ENCODE assay signal across 8 cellular contexts in the genomic region with DNA sequence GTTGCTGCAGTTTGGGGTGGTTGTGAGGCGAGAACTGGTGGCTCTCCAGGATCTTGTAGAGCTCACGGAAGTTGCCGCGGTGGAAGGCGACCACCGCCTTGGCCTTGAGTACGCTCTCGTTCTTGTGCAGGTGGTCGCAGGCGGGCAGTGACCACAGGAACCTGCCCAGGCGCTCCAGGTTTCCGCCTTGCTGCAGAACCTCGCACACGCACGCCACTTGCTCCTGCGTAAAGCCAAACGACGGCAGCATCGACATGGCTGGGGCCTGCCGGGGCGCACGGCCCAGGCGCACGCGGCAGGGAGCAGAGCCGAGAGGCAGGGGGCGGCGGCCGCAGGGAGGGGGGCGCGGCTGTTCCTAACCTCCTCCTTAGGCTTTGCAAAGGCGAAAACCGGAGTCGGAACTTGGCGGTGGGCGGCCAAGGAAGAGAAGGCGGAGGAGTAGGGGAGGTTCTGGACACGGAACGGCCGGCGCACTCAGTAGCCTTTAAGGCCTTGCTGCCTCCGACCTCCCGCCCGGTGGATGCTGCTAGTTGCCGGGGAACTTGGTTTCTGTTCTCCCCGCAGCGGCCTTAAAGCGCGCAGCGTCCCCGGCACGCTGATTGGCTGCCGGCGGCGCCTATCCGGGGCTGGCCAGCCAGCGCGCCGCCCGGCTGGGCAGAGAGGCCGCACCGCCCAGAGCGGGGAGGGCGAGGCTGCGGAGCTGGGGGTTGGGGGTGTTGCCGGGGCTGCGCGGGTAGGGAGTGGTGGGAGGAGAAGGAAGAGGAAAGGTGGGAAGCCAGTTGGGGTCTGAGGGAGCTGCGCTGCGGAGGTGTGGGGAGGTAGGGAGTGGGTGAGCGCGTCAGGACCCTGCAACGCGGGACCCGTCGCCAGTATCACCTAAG. TPM values are rescaled to one million over a fixed set of nuclear protein-coding genes. Genes with fewer than 3 reads are reported as not detected.
DNase-seq lines count a peak whose midpoint lies in the region; ATAC-seq, FAIRE-seq and TF ChIP-seq lines count a peak whose summit lies in the region.

A gene (minus strand): TSS at position 544 of the 881 bp plus-strand sequence. CDS start 288 bp downstream, at position 256.

- no peaks in the 10 kb centered on the region for H3K9me3 ChIP-seq in iPS DF 6.9 (ENCODE audit: control insufficient read depth, insufficient read depth, low read length)

- in situ Hi-C loops in astrocyte of the spinal cord (cut with HindIII; ENCODE audit: low sequenced_read_pairs) = loop anchor here (25.0 kb wide), 1 partner anchor 388 kb away; no protein-coding TSS in a partner anchor

- no peak within 1 kb of the TSS for H3K27ac ChIP-seq in iPS DF 6.9 (ENCODE audit: low read length)

- peaks cover 6% of the 10 kb centered on the region for H3K4me1 ChIP-seq in iPS DF 6.9 (ENCODE audit: control insufficient read depth, insufficient read depth, low read length)

- ATAC-seq in GM18861 (IDR thresholded peaks at IDR 0.05; ENCODE audit: unreplicated experiment) = peak; percentile 64

- no peak for TF ChIP-seq POLR2A in GM12892 (IDR thresholded peaks at IDR 0.05; ENCODE audit: low read depth, low read length)

- H3K36me3 ChIP-seq in iPS DF 6.9 (ENCODE audit: control insufficient read depth, insufficient read depth, low read length) = no peaks in the 10 kb centered on the region

- DNase-seq in AG08396 (ENCODE audit: low spot score) = peak; percentile 98
- peak; percentile 57 for DNase-seq in HS-5 (ENCODE audit: low read depth)
- DNase-seq in NCI-H82 treated with DMSO at 0.1 percent for 48 hours (lab: John Stamatoyannopoulos, UW; ENCODE audit: unreplicated experiment) = peak; percentile 53
- DNase-seq in astrocyte of the spinal cord (ENCODE audit: low read depth, low spot score) = peak; percentile 95
- no peak for DNase-seq in iPS DF 6.9 (ENCODE audit: low read depth, low spot score)
- DNase-seq in retinal pigment epithelial cell (ENCODE audit: low read depth) = peak; percentile 34
- DNase-seq in GM12892 (ENCODE audit: insufficient read length) = no peak

- TF ChIP-seq CTCF in astrocyte of the spinal cord (IDR thresholded peaks at IDR 0.05; ENCODE audit: low read depth, low read length) (no peak), retinal pigment epithelial cell (conservative IDR thresholded peaks at IDR 0.05; ENCODE audit: low read depth, low read length) (no peak)

- H3K27me3 ChIP-seq in iPS DF 6.9 (ENCODE audit: control insufficient read depth, insufficient read depth, low read length) = peaks cover 73% of the 10 kb centered on the region

- no CpG with 5 or more reads among the region's 76 CpGs for WGBS in iPS DF 6.9 (ENCODE audit: insufficient coverage, insufficient read length)

- H3K4me3 ChIP-seq in astrocyte of the spinal cord (ENCODE audit: low read depth, low read length) = peak within 1 kb of the TSS; percentile 66
- peak within 1 kb of the TSS; percentile 26; the same call in 1 of the 2 replicates for H3K4me3 ChIP-seq in iPS DF 6.9 (ENCODE audit: low read length)
- H3K4me3 ChIP-seq in retinal pigment epithelial cell (ENCODE audit: low read length) = peak within 1 kb of the TSS; percentile 40

- FAIRE-seq in GM12892 (lab: Jason Lieb, UNC) = no peak

RNA-seq across cellular contexts. Expression of the gene that starts here (rescaled TPM):
- polyA plus RNA-seq in GM12892 (2012; ENCODE audit: missing spikeins) = not detected

Comparison
In these comparisons a context has a peak if more than half of its experiments do, and no peak if none do; other contexts are left out.
1. DNase-seq: peak in AG08396 (single experiment), HS-5 (single experiment), NCI-H82 treated with DMSO at 0.1 percent for 48 hours (single experiment), astrocyte of the spinal cord (single experiment) and retinal pigment epithelial cell (single experiment); none in iPS DF 6.9 (single experiment) and GM12892 (single experiment).
2. Peak in every context shown above with its lines, with median percentiles within 50 percentile points of each other: H3K4me3 ChIP-seq.